In the genomic region with DNA sequence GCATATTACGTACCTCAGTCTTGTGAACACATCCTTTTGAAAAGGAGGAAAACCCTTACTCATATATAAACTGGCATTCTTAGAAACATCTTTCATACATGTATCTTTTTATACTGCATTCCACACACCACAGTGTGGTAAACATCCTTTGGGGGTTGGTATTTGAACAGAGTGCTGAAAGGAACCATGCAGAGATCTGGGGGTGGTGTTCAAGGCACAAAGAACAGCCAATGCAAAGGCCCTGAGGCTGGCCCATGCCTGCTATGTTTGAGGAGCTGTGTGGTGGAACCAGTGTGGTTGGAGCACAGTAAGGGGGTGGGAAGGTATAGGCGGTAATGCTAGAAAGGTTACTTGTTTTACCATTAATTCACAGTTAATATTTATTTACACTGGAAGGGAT, we compare ENCODE assay signal across 12 cellular contexts. TPM values are rescaled to one million over a fixed set of nuclear protein-coding genes. Genes with fewer than 3 reads are reported as not detected.
DNase-seq lines count a peak whose midpoint lies in the region; ATAC-seq and TF ChIP-seq lines count a peak whose summit lies in the region.
"Had no signal": no experiment of that assay in that cellular context is flagged by ENCODE, and none has a peak within 500 bp of the region (broad histone marks: within the 10 kb centered on the region; RNA-seq: fewer than 3 reads in every experiment).

No MANE protein-coding gene starts in this region.

- H3K9ac ChIP-seq in PC-3 (ENCODE audit: low read length) = no peak overlapping the region
- peak overlapping the region; percentile 92 for H3K9ac ChIP-seq in skeletal muscle satellite cell (ENCODE audit: low read depth, low read length)

- peak overlapping the region; percentile 99 for H3K4me2 ChIP-seq in PC-3 (ENCODE audit: low read length)
- peak overlapping the region; percentile 89 for H3K4me2 ChIP-seq in skeletal muscle satellite cell (ENCODE audit: low read length)

- no peaks in the 10 kb centered on the region for H3K9me2 ChIP-seq in PC-3 (replicated peaks; ENCODE audit: low read length)

- H3K36me3 ChIP-seq in PC-3 (ENCODE audit: low read depth, low read length) (peaks cover 4% of the 10 kb centered on the region), skeletal muscle satellite cell (ENCODE audit: insufficient read depth, low read length) (peaks cover 23% of the 10 kb centered on the region), BE2C (no peaks in the 10 kb centered on the region)

- peak overlapping the region; percentile 92 for H3K27ac Mint-ChIP-seq in activated CD8-positive, alpha-beta memory T cell treated with anti-CD3 and anti-CD28 coated beads, Interleukin-2, amount 10 ng/mL, durations not matched to agents 7 days and 5 days
- H3K27ac Mint-ChIP-seq in dendritic cell treated with granulocyte-macrophage colony-stimulating factor and Interleukin-4, amounts not matched to agents 40 ng/mL and 50 ng/mL, for 4 days = no peak overlapping the region

- H3K4me3 ChIP-seq in PC-3 (ENCODE audit: low read length) (peak overlapping the region; percentile 91), skeletal muscle satellite cell (ENCODE audit: low read length) (peak overlapping the region; percentile 86), BE2C (ENCODE audit: low read depth, low read length) (no peak overlapping the region)

- peaks cover 13% of the 10 kb centered on the region for H3K4me1 ChIP-seq in PC-3 (ENCODE audit: insufficient read depth, low read length)
- peaks cover 17% of the 10 kb centered on the region for H3K4me1 ChIP-seq in skeletal muscle satellite cell (ENCODE audit: control insufficient read depth, insufficient read depth, low read length)
- H3K4me1 ChIP-seq in BE2C = no peaks in the 10 kb centered on the region

- H3K9me3 ChIP-seq in PC-3 (ENCODE audit: low read length) (no peaks in the 10 kb centered on the region), skeletal muscle satellite cell (replicated peaks; ENCODE audit: low read length) (no peaks in the 10 kb centered on the region), BE2C (no peaks in the 10 kb centered on the region)

- H2AFZ ChIP-seq in PC-3 (ENCODE audit: low read length) = no peak overlapping the region

- H3K36me3 Mint-ChIP-seq in activated CD8-positive, alpha-beta memory T cell treated with anti-CD3 and anti-CD28 coated beads, Interleukin-2, amount 10 ng/mL, durations not matched to agents 7 days and 5 days = peaks cover 42% of the 10 kb centered on the region
- H3K36me3 Mint-ChIP-seq in dendritic cell treated with granulocyte-macrophage colony-stimulating factor and Interleukin-4, amounts not matched to agents 40 ng/mL and 50 ng/mL, for 4 days (ENCODE audit: low read depth) = peaks cover 87% of the 10 kb centered on the region

- H3K4me3 Mint-ChIP-seq in activated CD8-positive, alpha-beta memory T cell treated with anti-CD3 and anti-CD28 coated beads, Interleukin-2, amount 10 ng/mL, durations not matched to agents 7 days and 5 days = peak overlapping the region; percentile 87
- H3K4me3 Mint-ChIP-seq in dendritic cell treated with granulocyte-macrophage colony-stimulating factor and Interleukin-4, amounts not matched to agents 40 ng/mL and 50 ng/mL, for 4 days = peak overlapping the region; percentile 8

- H3K79me2 ChIP-seq in PC-3 (ENCODE audit: low read length) = peaks cover 46% of the 10 kb centered on the region

- BruUV-seq in PC-3 (replicated peaks; lab: Mats Ljungman, UMichigan) = no TSS peak

- no peaks in the 10 kb centered on the region for H4K20me1 ChIP-seq in PC-3 (ENCODE audit: low read length)

- intact Hi-C loops in PC-3 (cut with micrococcal nuclease) = no loop called here
- intact Hi-C loops in dendritic cell treated with granulocyte-macrophage colony-stimulating factor and Interleukin-4, amounts not matched to agents 40 ng/mL and 50 ng/mL, for 4 days (cut with micrococcal nuclease) = no loop called here

- no peaks in the 10 kb centered on the region for H3K27me3 Mint-ChIP-seq in activated CD8-positive, alpha-beta memory T cell treated with anti-CD3 and anti-CD28 coated beads, Interleukin-2, amount 10 ng/mL, durations not matched to agents 7 days and 5 days
- no peaks in the 10 kb centered on the region for H3K27me3 Mint-ChIP-seq in dendritic cell treated with granulocyte-macrophage colony-stimulating factor and Interleukin-4, amounts not matched to agents 40 ng/mL and 50 ng/mL, for 4 days

- no peak for DNase-seq in activated CD8-positive, alpha-beta memory T cell treated with anti-CD3 and anti-CD28 coated beads, Interleukin-2, amount 10 ng/mL, durations not matched to agents 7 days and 5 days
- no peak for DNase-seq in activated CD8-positive, alpha-beta memory T cell treated with anti-CD3 and anti-CD28 coated beads, Interleukin-2, amount 50 U/mL, for 4 hours
- DNase-seq in PC-3 (no peak), BE2C (no peak), NCI-H146 treated with DMSO at 0.1 percent for 48 hours (lab: John Stamatoyannopoulos, UW; ENCODE audit: unreplicated experiment) (no peak)
- DNase-seq: activated CD4-positive, CD25-positive, alpha-beta regulatory T cell treated with anti-CD3 and anti-CD28 coated beads, Interleukin-2, amount 50 U/mL, for 72 hours; MM.1S; NCI-H510A treated with DMSO at 0.1 percent for 48 hours; SIG-M5 had no signal

- H3K4me1 Mint-ChIP-seq in activated CD8-positive, alpha-beta memory T cell treated with anti-CD3 and anti-CD28 coated beads, Interleukin-2, amount 10 ng/mL, durations not matched to agents 7 days and 5 days = peaks cover 53% of the 10 kb centered on the region
- H3K4me1 Mint-ChIP-seq in dendritic cell treated with granulocyte-macrophage colony-stimulating factor and Interleukin-4, amounts not matched to agents 40 ng/mL and 50 ng/mL, for 4 days (ENCODE audit: low read depth) = peaks cover 76% of the 10 kb centered on the region

- H3K27ac ChIP-seq in PC-3 (ENCODE audit: low read length) = no peak overlapping the region

- TF ChIP-seq CTCF in PC-3 (conservative IDR thresholded peaks at IDR 0.05; ENCODE audit: low read depth, low read length) (no peak), BE2C (IDR thresholded peaks at IDR 0.05; ENCODE audit: low read depth, low read length) (no peak)

- H3K9me3 Mint-ChIP-seq in activated CD8-positive, alpha-beta memory T cell treated with anti-CD3 and anti-CD28 coated beads, Interleukin-2, amount 10 ng/mL, durations not matched to agents 7 days and 5 days (ENCODE audit: low read depth) = no peaks in the 10 kb centered on the region
- no peaks in the 10 kb centered on the region for H3K9me3 Mint-ChIP-seq in dendritic cell treated with granulocyte-macrophage colony-stimulating factor and Interleukin-4, amounts not matched to agents 40 ng/mL and 50 ng/mL, for 4 days

- no peaks in the 10 kb centered on the region for H3F3A ChIP-seq in PC-3 (ENCODE audit: low read length, unreplicated experiment)

- H3K27me3 ChIP-seq in PC-3 (ENCODE audit: low read length) = no peaks in the 10 kb centered on the region
- H3K27me3 ChIP-seq in skeletal muscle satellite cell (ENCODE audit: control insufficient read depth, insufficient read depth, low read length) = no peaks in the 10 kb centered on the region
- H3K27me3 ChIP-seq in BE2C = no peaks in the 10 kb centered on the region

- CTCF ChIA-PET in activated CD8-positive, alpha-beta memory T cell treated with anti-CD3 and anti-CD28 coated beads, Interleukin-2, amount 10 ng/mL, durations not matched to agents 7 days and 5 days (lab: Charles Lee) = interaction anchor here (0.6 kb wide), 1 partner anchor 87 kb away, joined by 3 read pairs; no protein-coding TSS in a partner anchor
- CTCF ChIA-PET in PC-3 (lab: Charles Lee) = no interaction called here

- no peak for ATAC-seq in activated CD8-positive, alpha-beta memory T cell treated with anti-CD3 and anti-CD28 coated beads, Interleukin-2, amount 10 ng/mL, durations not matched to agents 7 days and 5 days
- no peak for ATAC-seq in PC-3
- ATAC-seq in GM21717 (IDR thresholded peaks at IDR 0.05; ENCODE audit: unreplicated experiment) = no peak

- POLR2A ChIA-PET in PC-3 (lab: Charles Lee; ENCODE audit: unreplicated experiment) = no interaction called here

RNA-seq across cellular contexts. Expression of a gene that starts 2.0 kb away (rescaled TPM):
- total RNA-seq in activated CD8-positive, alpha-beta memory T cell treated with anti-CD3 and anti-CD28 coated beads, Interleukin-2, amount 10 ng/mL, durations not matched to agents 7 days and 5 days = 10 to 100 TPM; 51.4 to 57.4 TPM
- 59.0 and 63.1 TPM in 2 replicates for total RNA-seq in PC-3 (2014; rRNA removed)
- 26.2 and 27.1 TPM in 2 replicates for total RNA-seq in skeletal muscle satellite cell (2012; rRNA removed)
- polyA plus RNA-seq in BE2C (2012; ENCODE audit: insufficient read depth, insufficient read length, low read depth) = 38.7 TPM

RNA-seq across cellular contexts. Expression of a gene that starts 10.6 kb away (rescaled TPM):
- 100 to 1,000 TPM; 118 to 151 TPM for total RNA-seq in activated CD8-positive, alpha-beta memory T cell treated with anti-CD3 and anti-CD28 coated beads, Interleukin-2, amount 10 ng/mL, durations not matched to agents 7 days and 5 days
- 143 and 144 TPM in 2 replicates for total RNA-seq in PC-3 (2014; rRNA removed)
- total RNA-seq in skeletal muscle satellite cell (2012; rRNA removed) = 116 and 126 TPM in 2 replicates
- polyA plus RNA-seq in BE2C (2012; ENCODE audit: insufficient read depth, insufficient read length, low read depth) = 106 TPM

RNA-seq across cellular contexts. Expression of a gene that starts 18.6 kb away (rescaled TPM):
- 1 to 10 TPM; 2.7 to 4.0 TPM for total RNA-seq in activated CD8-positive, alpha-beta memory T cell treated with anti-CD3 and anti-CD28 coated beads, Interleukin-2, amount 10 ng/mL, durations not matched to agents 7 days and 5 days
- 0.12 and 1.9 TPM in 2 replicates for total RNA-seq in PC-3 (2014; rRNA removed)
- 0.22 and 0.25 TPM in 2 replicates for total RNA-seq in skeletal muscle satellite cell (2012; rRNA removed)
- polyA plus RNA-seq in BE2C (2012; ENCODE audit: insufficient read depth, insufficient read length, low read depth) = 2.9 TPM

RNA-seq across cellular contexts. Expression of a gene that starts 28.7 kb away (rescaled TPM):
- total RNA-seq in activated CD8-positive, alpha-beta memory T cell treated with anti-CD3 and anti-CD28 coated beads, Interleukin-2, amount 10 ng/mL, durations not matched to agents 7 days and 5 days = under 1 TPM; 0.09 to 0.15 TPM
- not detected in 2 replicates for total RNA-seq in PC-3 (2014; rRNA removed)
- total RNA-seq in skeletal muscle satellite cell (2012; rRNA removed) = 0.22 TPM in 1 of 2 replicates, not detected in the other
- polyA plus RNA-seq in BE2C (2012; ENCODE audit: insufficient read depth, insufficient read length, low read depth) = 10.8 TPM
